ENCODE assay signal across 8 cellular contexts in genomic region chr19:37468961-37469777, GRCh38. TPM values are rescaled to one million over a fixed set of nuclear protein-coding genes. Genes with fewer than 3 reads are reported as not detected.
A peak's percentile ranks its signal among the peaks of the same experiment; 100 is the strongest.
DNase-seq lines count a peak whose midpoint lies in the region; ATAC-seq and TF ChIP-seq lines count a peak whose summit lies in the region.

Gene ZNF570 (plus strand): TSS chr19:37469356. CDS start chr19:37470355, 999 bp downstream.

- H2AFZ ChIP-seq in neuron (ENCODE audit: low read depth, low read length): peak within 1 kb of the TSS; percentile 29

- H3K36me3 ChIP-seq in KOPT-K1 (ENCODE audit: insufficient read depth, low read length) (peaks cover 38% of the 10 kb centered on the region), neuron (ENCODE audit: insufficient read depth, low read length) (peaks cover 19% of the 10 kb centered on the region), stomach smooth muscle (ENCODE audit: control insufficient read depth in 2 of 2, insufficient read depth in 2 of 2, low read length in 2 of 2) (peaks cover 10 to 11% of the 10 kb centered on the region in 2 donors)

- H3K27me3 ChIP-seq in foreskin keratinocyte (no peaks in the 10 kb centered on the region), neuron (ENCODE audit: insufficient read depth, low read length) (no peaks in the 10 kb centered on the region), stomach smooth muscle (ENCODE audit: control insufficient read depth in 1 of 2, insufficient read depth in 2 of 2, low read length in 2 of 2) (no peaks in the 10 kb centered on the region)

- TF ChIP-seq CTCF in foreskin keratinocyte (conservative IDR thresholded peaks at IDR 0.05): no peak

- ATAC-seq in GM21515 (IDR thresholded peaks at IDR 0.05; ENCODE audit: unreplicated experiment): peak; percentile 64
- peak; percentile 75 for ATAC-seq in foreskin keratinocyte

- H3K4me1 ChIP-seq in foreskin keratinocyte (peaks cover 3% of the 10 kb centered on the region), neuron (ENCODE audit: insufficient read depth, low read length) (peaks cover 11% of the 10 kb centered on the region), stomach smooth muscle (ENCODE audit: control insufficient read depth, insufficient read depth, low read length) (peaks cover 25% of the 10 kb centered on the region)

- peak; percentile 39; the same call in 1 of the 2 replicates for TF ChIP-seq POLR2A in Raji (IDR thresholded peaks at IDR 0.05; ENCODE audit: insufficient read depth, low read depth, low read length)

- peak; percentile 91 for DNase-seq in D341Med (ENCODE audit: low spot score)
- peak; percentile 77 for DNase-seq in activated gamma-delta T cell treated with anti-CD3 and anti-CD28 coated beads, Interleukin-2, amount 50 U/mL, for 16 hours (ENCODE audit: low read depth)
- peak; percentile 74 to 86 for DNase-seq in foreskin keratinocyte

- H3K9ac ChIP-seq in stomach smooth muscle (ENCODE audit: low read length in 2 of 2): peak within 1 kb of the TSS; percentile 94 to 98

- H3K27ac ChIP-seq in KOPT-K1 (ENCODE audit: low read depth, low read length, poor library complexity, severe bottlenecking): peak within 1 kb of the TSS; percentile 73
- H3K27ac ChIP-seq in foreskin keratinocyte: no peak within 1 kb of the TSS
- peak within 1 kb of the TSS; percentile 92 for H3K27ac ChIP-seq in stomach smooth muscle (ENCODE audit: low read length)

- peaks cover 46% of the 10 kb centered on the region for H3K9me3 ChIP-seq in KOPT-K1 (ENCODE audit: insufficient read depth, low read length, poor library complexity, severe bottlenecking)
- H3K9me3 ChIP-seq in neuron (ENCODE audit: low read length): peaks cover 38% of the 10 kb centered on the region
- H3K9me3 ChIP-seq in stomach smooth muscle (ENCODE audit: control insufficient read depth in 2 of 2, low read length in 2 of 2): peaks cover 0 to 8% of the 10 kb centered on the region in 2 donors

- H3K4me3 ChIP-seq in neuron (ENCODE audit: low read length) (peak within 1 kb of the TSS; percentile 53), stomach smooth muscle (ENCODE audit: low read length in 2 of 2) (peak within 1 kb of the TSS; percentile 95 to 99)

RNA-seq across cellular contexts. Expression of gene ZNF570, which starts in this region (rescaled TPM):
- total RNA-seq in foreskin keratinocyte: 3.4 and 3.9 TPM in 2 replicates
- 0.82 and 0.96 TPM in 2 replicates for polyA plus RNA-seq in foreskin keratinocyte
